ENCODE assay signal across 8 cellular contexts in genomic region chr1:160342953-160343869, GRCh38. TPM values are rescaled to one million over a fixed set of nuclear protein-coding genes. Genes with fewer than 3 reads are reported as not detected.
DNase-seq lines count a peak whose midpoint lies in the region; ATAC-seq and TF ChIP-seq lines count a peak whose summit lies in the region.

Gene COPA, minus strand, starts transcription at chr1:160343250. Its CDS starts 80 bp downstream, at chr1:160343170.
Gene NCSTN, plus strand, starts transcription at chr1:160343383. Its CDS starts 14 bp downstream, at chr1:160343397.

- peaks cover 39% of the 10 kb centered on the region for H3K4me1 Mint-ChIP-seq in nephron progenitor cell
- peaks cover 45% of the 10 kb centered on the region for H3K4me1 Mint-ChIP-seq in stimulated activated naive CD8-positive, alpha-beta T cell treated with anti-CD3 and anti-CD28 coated beads, Interleukin-15, amount 100 ng/mL, for 72 hours

- no peaks in the 10 kb centered on the region for H3K9me3 ChIP-seq in MG63

- peak within 1 kb of the TSS; percentile 99 for H3K4me3 Mint-ChIP-seq in nephron progenitor cell
- H3K4me3 Mint-ChIP-seq in stimulated activated naive CD8-positive, alpha-beta T cell treated with anti-CD3 and anti-CD28 coated beads, Interleukin-15, amount 100 ng/mL, for 72 hours, result peak within 1 kb of the TSS; percentile 98 to 99

- peak within 1 kb of the TSS; percentile 99 for H3K27ac Mint-ChIP-seq in nephron progenitor cell
- H3K27ac Mint-ChIP-seq in stimulated activated naive CD8-positive, alpha-beta T cell treated with anti-CD3 and anti-CD28 coated beads, Interleukin-15, amount 100 ng/mL, for 72 hours, result peak within 1 kb of the TSS; percentile 100

- no peaks in the 10 kb centered on the region for H3K9me3 Mint-ChIP-seq in nephron progenitor cell
- no peaks in the 10 kb centered on the region for H3K9me3 Mint-ChIP-seq in stimulated activated naive CD8-positive, alpha-beta T cell treated with anti-CD3 and anti-CD28 coated beads, Interleukin-15, amount 100 ng/mL, for 72 hours

- ATAC-seq in stimulated activated naive CD8-positive, alpha-beta T cell treated with anti-CD3 and anti-CD28 coated beads, Interleukin-15, amount 100 ng/mL, for 72 hours, result peak; percentile 100

- peaks cover 14% of the 10 kb centered on the region for H3K36me3 ChIP-seq in H7 (replicated peaks; ENCODE audit: control insufficient read depth, insufficient read depth, low read length)
- H3K36me3 ChIP-seq in MG63, result peaks cover 64% of the 10 kb centered on the region

- DNase-seq in EL (peak; percentile 96), H7 (peak; percentile 93), MG63 (peak; percentile 96), SHP77 treated with DMSO at 0.1 percent for 48 hours (lab: John Stamatoyannopoulos, UW) (peak; percentile 78), fibroblast of the aortic adventitia (ENCODE audit: low read depth) (peak; percentile 98), nephron progenitor cell (peak; percentile 90)
- peak; percentile 96 for DNase-seq in activated effector memory CD4-positive, alpha-beta T cell treated with anti-CD3 and anti-CD28 coated beads, Interleukin-2, amount 50 U/mL, for 16 hours
- peak; percentile 85 to 92 for DNase-seq in stimulated activated naive CD8-positive, alpha-beta T cell treated with anti-CD3 and anti-CD28 coated beads, Interleukin-15, amount 100 ng/mL, for 72 hours

- H3K4me3 ChIP-seq in H7 (ENCODE audit: insufficient read depth, low read depth, low read length) (peak within 1 kb of the TSS; percentile 73), MG63 (peak within 1 kb of the TSS; percentile 95), fibroblast of the aortic adventitia (ENCODE audit: low read depth, low read length) (peak within 1 kb of the TSS; percentile 94)

- H3K36me3 Mint-ChIP-seq in nephron progenitor cell (ENCODE audit: low read depth), result peaks cover 29% of the 10 kb centered on the region

- TF ChIP-seq CTCF in fibroblast of the aortic adventitia (IDR thresholded peaks at IDR 0.05; ENCODE audit: insufficient read depth, low read length) (peak; percentile 22), nephron progenitor cell (IDR thresholded peaks at IDR 0.05) (no peak)

- H3K27me3 ChIP-seq in H7 (ENCODE audit: control insufficient read depth, insufficient read depth, low read length) (no peaks in the 10 kb centered on the region), MG63 (no peaks in the 10 kb centered on the region)

- peaks cover 3% of the 10 kb centered on the region for H3K27me3 Mint-ChIP-seq in nephron progenitor cell (ENCODE audit: low read depth, poor library complexity)
- H3K27me3 Mint-ChIP-seq in stimulated activated naive CD8-positive, alpha-beta T cell treated with anti-CD3 and anti-CD28 coated beads, Interleukin-15, amount 100 ng/mL, for 72 hours, result no peaks in the 10 kb centered on the region

RNA-seq across cellular contexts. Expression of gene COPA, which starts in this region (rescaled TPM):
- total RNA-seq in H7 (2014; rRNA removed; shearing (Covaris generic)), result 167 and 175 TPM in 2 replicates
- 144 and 206 TPM in 2 replicates for total RNA-seq in MG63 (2014; rRNA removed; shearing (Covaris generic); ENCODE audit: low replicate concordance)
- total RNA-seq in fibroblast of the aortic adventitia (ENCODE audit: low replicate concordance), result 220 and 248 TPM in 2 replicates

RNA-seq across cellular contexts. Expression of gene NCSTN, which starts in this region (rescaled TPM):
- 83.4 and 94.3 TPM in 2 replicates for total RNA-seq in H7 (2014; rRNA removed; shearing (Covaris generic))
- 31.5 and 50.6 TPM in 2 replicates for total RNA-seq in MG63 (2014; rRNA removed; shearing (Covaris generic); ENCODE audit: low replicate concordance)
- total RNA-seq in fibroblast of the aortic adventitia (ENCODE audit: low replicate concordance), result 60.6 and 79.3 TPM in 2 replicates

Comparison
In these comparisons a context has a peak if more than half of its experiments do, and no peak if none do; other contexts are left out.
1. Peak in every context shown above with its lines: DNase-seq, ATAC-seq and H3K4me3 ChIP-seq.